ENCODE assay signal across 28 cellular contexts in genomic region chr4:4532371-4532770, GRCh38.
"Had no signal": no experiment of that assay in that cellular context is flagged by ENCODE, and none has a peak within 500 bp of the region (broad histone marks: within the 10 kb centered on the region; RNA-seq: fewer than 3 reads in every experiment).

No MANE protein-coding gene starts in this region.

- H3K27me3 ChIP-seq: brain microvascular endothelial cell, dorsolateral prefrontal cortex, esophagus squamous epithelium, gastroesophageal sphincter, heart right ventricle had no signal

- ATAC-seq: activated T-cell treated with anti-CD3 and anti-CD28 coated beads, Interleukin-2, amount 50 U/mL, for 4 hours; activated T-helper 17 cell treated with anti-CD3 and anti-CD28 coated beads, Interleukin-2, amount 50 U/mL, for 72 hours; gastroesophageal sphincter; heart right ventricle; T-helper 17 cell had no signal

- DNase-seq: activated CD4-positive, alpha-beta memory T cell treated with anti-CD3 and anti-CD28 coated beads, Interleukin-2, amount 10 ng/mL, durations not matched to agents 7 days and 5 days; activated CD4-positive, alpha-beta T cell treated with anti-CD3 and anti-CD28 coated beads for 1 hour; activated CD4-positive, alpha-beta T cell treated with anti-CD3 and anti-CD28 coated beads for 4 hours; activated CD4-positive, alpha-beta T cell treated with anti-CD3 and anti-CD28 coated beads, Interleukin-2, amount 10 ng/mL, durations not matched to agents 7 days and 5 days; activated CD4-positive, alpha-beta T cell treated with anti-CD3 and anti-CD28 coated beads, Interleukin-2, amount 50 U/mL, for 4 hours; activated CD4-positive, CD25-positive, alpha-beta regulatory T cell; activated effector memory CD4-positive, alpha-beta T cell treated with Interleukin-2 at 50 U/mL for 16 hours; activated gamma-delta T cell treated with Interleukin-2 at 50 U/mL for 16 hours; activated naive CD4-positive, alpha-beta T cell treated with anti-CD3 and anti-CD28 coated beads, Interleukin-2, amount 50 U/mL, for 16 hours; activated naive CD4-positive, alpha-beta T cell treated with Interleukin-2 at 50 U/mL for 16 hours; activated T-cell treated with anti-CD3 and anti-CD28 coated beads, Interleukin-2, amount 50 U/mL, for 4 hours; amniotic stem cell; anterior cingulate cortex; brain microvascular endothelial cell; dorsolateral prefrontal cortex; effector memory CD4-positive, alpha-beta T cell; endodermal cell; esophagus squamous epithelium; foreskin melanocyte; heart right ventricle; T-helper 1 cell; T-helper 17 cell; T1000 had no signal

- FAIRE-seq: astrocyte, bronchial epithelial cell had no signal

- H3K36me3 ChIP-seq: brain microvascular endothelial cell, heart right ventricle had no signal

- H3K9me3 ChIP-seq: esophagus squamous epithelium, gastroesophageal sphincter, heart right ventricle had no signal

- H3K4me3 ChIP-seq: coronary artery, dorsolateral prefrontal cortex, esophagus squamous epithelium, gastroesophageal sphincter, heart right ventricle had no signal

- H3K27ac ChIP-seq: brain microvascular endothelial cell, coronary artery, dorsolateral prefrontal cortex, esophagus squamous epithelium, gastroesophageal sphincter, heart right ventricle had no signal
